In the genomic region with DNA sequence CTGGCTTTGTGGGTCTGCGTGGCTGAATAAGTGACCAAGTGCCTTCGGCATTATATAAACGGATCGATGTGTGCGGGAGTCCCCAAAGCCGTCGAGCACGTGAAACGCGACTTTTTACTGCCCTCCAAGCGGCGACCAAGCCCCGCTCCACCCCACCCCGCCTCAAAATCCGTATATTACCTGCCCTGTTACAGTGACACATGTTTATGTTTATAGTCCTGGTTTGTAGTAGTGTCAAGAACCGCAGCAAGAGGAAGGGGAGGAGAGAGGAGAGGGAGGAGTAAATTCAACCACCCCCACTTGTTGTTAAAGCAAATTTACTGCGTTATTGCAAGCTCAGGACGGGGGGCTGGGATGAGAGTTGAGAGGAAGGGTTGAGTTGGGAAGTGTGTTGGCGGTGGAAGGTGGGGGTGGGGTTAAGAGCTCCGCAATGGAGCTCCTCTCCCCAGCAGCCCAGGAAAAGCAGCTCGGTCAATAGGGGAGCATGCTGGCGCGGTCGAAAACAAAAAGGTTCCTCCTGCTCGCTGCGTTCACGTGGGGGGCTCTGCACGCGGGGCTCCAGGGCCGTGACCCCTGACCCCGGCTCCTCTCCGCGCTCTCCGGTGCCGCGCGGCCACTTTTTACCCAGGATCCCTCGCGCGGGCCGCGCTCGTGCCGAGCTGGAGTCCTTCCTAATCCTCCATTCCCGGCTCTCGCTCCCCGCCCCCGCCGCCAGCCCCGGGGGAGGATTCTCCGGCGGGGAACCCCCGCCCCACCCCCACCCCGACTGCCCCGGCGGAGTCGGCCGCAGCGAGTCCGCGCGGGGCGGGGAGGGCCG, we compare ENCODE assay signal across 8 cellular contexts. TPM values are rescaled to one million over a fixed set of nuclear protein-coding genes. Genes with fewer than 3 reads are reported as not detected.
DNase-seq lines count a peak whose midpoint lies in the region; ATAC-seq and TF ChIP-seq lines count a peak whose summit lies in the region.

A gene (minus strand): TSS at position 316 of the 817 bp plus-strand sequence. CDS start 7,860 bp downstream, outside the sequence.

- no peaks in the 10 kb centered on the region for H3K9me3 Mint-ChIP-seq in activated naive CD8-positive, alpha-beta T cell treated with anti-CD3 and anti-CD28 coated beads, Interleukin-2, amount 50 U/mL, for 24 hours

- peak within 1 kb of the TSS; percentile 93 for H3K27ac Mint-ChIP-seq in activated naive CD8-positive, alpha-beta T cell treated with anti-CD3 and anti-CD28 coated beads, Interleukin-2, amount 50 U/mL, for 24 hours

- H3K4me2 ChIP-seq in osteoblast (ENCODE audit: insufficient read depth, low read length): peak within 1 kb of the TSS; percentile 92

- H3K36me3 ChIP-seq in SJCRH30: no peaks in the 10 kb centered on the region
- H3K36me3 ChIP-seq in osteoblast (ENCODE audit: insufficient read depth, low read length): no peaks in the 10 kb centered on the region
- no peaks in the 10 kb centered on the region for H3K36me3 ChIP-seq in aorta (ENCODE audit: control insufficient read depth in 1 of 2, insufficient read depth in 2 of 2, low read length in 1 of 2)

- H4K20me1 ChIP-seq in osteoblast (ENCODE audit: insufficient read depth, low read length): no peaks in the 10 kb centered on the region

- H3K36me3 Mint-ChIP-seq in activated naive CD8-positive, alpha-beta T cell treated with anti-CD3 and anti-CD28 coated beads, Interleukin-2, amount 50 U/mL, for 24 hours (ENCODE audit: low read depth): no peaks in the 10 kb centered on the region

- intact Hi-C loops in Right ventricle myocardium inferior (cut with DNase I): loop anchor here (2.0 to 10.0 kb wide), 3 partner anchors 29 to 799 kb away; a partner anchor contains a TSS
- intact Hi-C loops in aorta (cut with DNase I): loop anchor here (10.0 kb wide), 2 partner anchors 799 to 1961 kb away; a partner anchor contains a TSS

- no peak for TF ChIP-seq CTCF in osteoblast (IDR thresholded peaks at IDR 0.05; ENCODE audit: extremely low read depth, low read depth, low read length)

- H3K27me3 Mint-ChIP-seq in activated naive CD8-positive, alpha-beta T cell treated with anti-CD3 and anti-CD28 coated beads, Interleukin-2, amount 50 U/mL, for 24 hours: peaks cover 55% of the 10 kb centered on the region

- peak within 1 kb of the TSS; percentile 70 for H3K4me3 ChIP-seq in SJCRH30
- H3K4me3 ChIP-seq in osteoblast (ENCODE audit: insufficient read depth, low read length): peak within 1 kb of the TSS; percentile 82
- H3K4me3 ChIP-seq in aorta (ENCODE audit: low read length in 2 of 2): peak within 1 kb of the TSS; percentile 61 to 62

- H3K27ac ChIP-seq in SJCRH30: peak within 1 kb of the TSS; percentile 99
- H3K27ac ChIP-seq in osteoblast (ENCODE audit: low read depth, low read length): peak within 1 kb of the TSS; percentile 82
- H3K27ac ChIP-seq in aorta (ENCODE audit: low read depth in 1 of 2, low read length in 2 of 2): peak within 1 kb of the TSS; percentile 93 to 94

- H3K79me2 ChIP-seq in osteoblast (ENCODE audit: insufficient read depth, low read length): no peaks in the 10 kb centered on the region

- ATAC-seq in activated naive CD8-positive, alpha-beta T cell treated with anti-CD3 and anti-CD28 coated beads, Interleukin-2, amount 50 U/mL, for 24 hours: peak; percentile 66
- ATAC-seq in Right ventricle myocardium inferior: peak; percentile 87
- peak; percentile 91 for ATAC-seq in aorta (ENCODE audit: low FRiP score)

- no peaks in the 10 kb centered on the region for H3K27me3 ChIP-seq in SJCRH30
- no peaks in the 10 kb centered on the region for H3K27me3 ChIP-seq in osteoblast (ENCODE audit: insufficient read depth, low read length)
- no peaks in the 10 kb centered on the region for H3K27me3 ChIP-seq in aorta (ENCODE audit: control insufficient read depth in 1 of 2, insufficient read depth in 2 of 2, low read length in 1 of 2)

- peaks cover 31% of the 10 kb centered on the region for H3K4me1 Mint-ChIP-seq in activated naive CD8-positive, alpha-beta T cell treated with anti-CD3 and anti-CD28 coated beads, Interleukin-2, amount 50 U/mL, for 24 hours

- H3K4me1 ChIP-seq in SJCRH30: peaks cover 16% of the 10 kb centered on the region
- H3K4me1 ChIP-seq in osteoblast (ENCODE audit: insufficient read depth, low read length): peaks cover 8% of the 10 kb centered on the region
- no peaks in the 10 kb centered on the region for H3K4me1 ChIP-seq in aorta (ENCODE audit: control insufficient read depth in 1 of 2, insufficient read depth in 2 of 2, low read length in 2 of 2)

- WGBS in aorta, 2 donors: 1% methylated on average over 48 to 64 of the region's 64 CpGs

- peak within 1 kb of the TSS; percentile 94 for H2AFZ ChIP-seq in osteoblast (ENCODE audit: low read length)

- peak; percentile 87 for DNase-seq in EL
- peak; percentile 85 for DNase-seq in HCEC 1CT
- peak; percentile 81 for DNase-seq in MV-4-11 (lab: John Stamatoyannopoulos, UW)
- peak; percentile 88 to 89 for DNase-seq in SJCRH30
- DNase-seq in activated naive CD8-positive, alpha-beta T cell treated with anti-CD3 and anti-CD28 coated beads, Interleukin-2, amount 50 U/mL, for 24 hours: peak; percentile 68
- DNase-seq in Right ventricle myocardium inferior (ENCODE audit: missing footprints): peak; percentile 94
- peak; percentile 96 for DNase-seq in osteoblast (ENCODE audit: insufficient read length, low spot score, missing footprints)
- DNase-seq in aorta: peak; percentile 89 to 95

- H3K9me3 ChIP-seq in SJCRH30 (replicated peaks): no peaks in the 10 kb centered on the region
- no peaks in the 10 kb centered on the region for H3K9me3 ChIP-seq in osteoblast (ENCODE audit: low read depth, low read length)
- H3K9me3 ChIP-seq in aorta (ENCODE audit: control insufficient read depth, low read length): no peaks in the 10 kb centered on the region

- H3K4me3 Mint-ChIP-seq in activated naive CD8-positive, alpha-beta T cell treated with anti-CD3 and anti-CD28 coated beads, Interleukin-2, amount 50 U/mL, for 24 hours: peak within 1 kb of the TSS; percentile 86

RNA-seq across cellular contexts. Expression of the gene that starts here (rescaled TPM):
- 1.4 and 1.8 TPM in 2 replicates for total RNA-seq in SJCRH30 (2014; rRNA removed; shearing (Covaris generic))
- total RNA-seq in Right ventricle myocardium inferior (2.6 TPM), osteoblast (0.29 and 0.36 TPM in 2 replicates), aorta (1 to 10 TPM; 1.2 to 1.4 TPM)
- polyA plus RNA-seq in aorta: under 1 TPM; 0.15 to 0.75 TPM

Comparison
In these comparisons a context has a peak if more than half of its experiments do, and no peak if none do; other contexts are left out.
1. Peak in every context shown above with its lines: DNase-seq, ATAC-seq, H3K4me3 ChIP-seq and H3K27ac ChIP-seq.
2. Peak in DNase-seq, H3K4me3 ChIP-seq, H3K27ac ChIP-seq and H3K4me2 ChIP-seq in osteoblast; RNA of the gene not detected or under 1 TPM.